ENCODE assay signal across 22 cellular contexts in the genomic region with DNA sequence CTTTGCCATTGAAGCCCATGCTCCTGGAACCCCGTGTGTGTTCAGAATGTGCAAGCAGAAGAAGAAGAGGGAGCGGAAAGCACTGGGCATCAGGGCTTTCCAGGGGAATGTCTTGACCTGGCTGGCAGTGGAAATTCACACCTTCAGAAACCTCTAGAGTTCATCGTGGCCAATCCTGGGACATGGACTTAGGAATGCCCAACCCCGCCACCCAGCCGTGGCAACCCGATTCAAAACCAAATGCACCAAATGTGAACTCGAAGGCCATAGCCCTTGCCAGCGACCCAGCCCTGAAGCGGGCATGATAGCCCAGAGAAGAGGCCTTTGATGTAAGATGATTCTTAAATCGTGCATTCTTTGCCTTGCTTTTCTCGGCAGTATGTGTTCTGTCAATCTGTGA.
"Had no signal": no experiment of that assay in that cellular context is flagged by ENCODE, and none has a peak within 500 bp of the region (broad histone marks: within the 10 kb centered on the region; RNA-seq: fewer than 3 reads in every experiment).

No MANE protein-coding gene starts in this region.

- DNase-seq: cerebellar nuclear complex; colonic mucosa; dermis blood vessel endothelial cell; effector CD4-positive, alpha-beta T cell; foreskin melanocyte; hippocampal formation; mesenchymal stem cell; naive B cell; nucleus accumbens; right cardiac atrium; stimulated activated CD4-positive, alpha-beta T cell treated with anti-CD3 and anti-CD28 coated beads, Interleukin-4, amount 100 ng/mL, for 1 hour; stimulated activated CD8-positive, alpha-beta memory T cell treated with anti-CD3 and anti-CD28 coated beads, Interleukin-4, amount 100 ng/mL, for 48 hours; upper lobe of right lung had no signal

- H3K4me1 ChIP-seq: colonic mucosa, pancreas had no signal

- H3K4me3 ChIP-seq: colonic mucosa, heart left ventricle, left lung, lung, pancreas, smooth muscle cell, tibial nerve, upper lobe of right lung had no signal

- H3K9me3 Mint-ChIP-seq: naive B cell; stimulated activated effector memory CD8-positive, alpha-beta T cell treated with anti-CD3 and anti-CD28 coated beads, Interleukin-12 subunit alpha, Interleukin-12 subunit beta, amount 100 ng/mL, for 72 hours; stimulated activated naive CD8-positive, alpha-beta T cell treated with anti-CD3 and anti-CD28 coated beads, Interleukin-15, Interleukin-2, amounts not matched to agents 100 ng/mL and 50 ng/mL, for 24 hours had no signal

- H3K27me3 ChIP-seq: colonic mucosa, heart left ventricle, left lung, pancreas, tibial nerve, upper lobe of right lung had no signal

- H3K27ac Mint-ChIP-seq: naive B cell; stimulated activated naive CD8-positive, alpha-beta T cell treated with anti-CD3 and anti-CD28 coated beads, Interleukin-15, Interleukin-2, amounts not matched to agents 100 ng/mL and 50 ng/mL, for 24 hours had no signal

- H3K27ac ChIP-seq: colonic mucosa, left lung, pancreas, upper lobe of right lung had no signal

- H3K4me1 Mint-ChIP-seq: stimulated activated effector memory CD8-positive, alpha-beta T cell treated with anti-CD3 and anti-CD28 coated beads, Interleukin-12 subunit alpha, Interleukin-12 subunit beta, amount 100 ng/mL, for 72 hours had no signal

- H3K4me3 Mint-ChIP-seq: naive B cell; stimulated activated effector memory CD8-positive, alpha-beta T cell treated with anti-CD3 and anti-CD28 coated beads, Interleukin-12 subunit alpha, Interleukin-12 subunit beta, amount 100 ng/mL, for 72 hours; stimulated activated naive CD8-positive, alpha-beta T cell treated with anti-CD3 and anti-CD28 coated beads, Interleukin-15, Interleukin-2, amounts not matched to agents 100 ng/mL and 50 ng/mL, for 24 hours had no signal

- H3K9me3 ChIP-seq: colonic mucosa, heart left ventricle, left lung, pancreas, tibial nerve, upper lobe of right lung had no signal

- H3K27me3 Mint-ChIP-seq: naive B cell; progenitor cell of endocrine pancreas; stimulated activated naive CD8-positive, alpha-beta T cell treated with anti-CD3 and anti-CD28 coated beads, Interleukin-15, Interleukin-2, amounts not matched to agents 100 ng/mL and 50 ng/mL, for 24 hours had no signal

- ATAC-seq: left lung; right cardiac atrium; stimulated activated effector memory CD8-positive, alpha-beta T cell treated with anti-CD3 and anti-CD28 coated beads, Interleukin-12 subunit alpha, Interleukin-12 subunit beta, amount 100 ng/mL, for 72 hours; upper lobe of right lung had no signal
